ENCODE assay signal across 9 cellular contexts in the genomic region with DNA sequence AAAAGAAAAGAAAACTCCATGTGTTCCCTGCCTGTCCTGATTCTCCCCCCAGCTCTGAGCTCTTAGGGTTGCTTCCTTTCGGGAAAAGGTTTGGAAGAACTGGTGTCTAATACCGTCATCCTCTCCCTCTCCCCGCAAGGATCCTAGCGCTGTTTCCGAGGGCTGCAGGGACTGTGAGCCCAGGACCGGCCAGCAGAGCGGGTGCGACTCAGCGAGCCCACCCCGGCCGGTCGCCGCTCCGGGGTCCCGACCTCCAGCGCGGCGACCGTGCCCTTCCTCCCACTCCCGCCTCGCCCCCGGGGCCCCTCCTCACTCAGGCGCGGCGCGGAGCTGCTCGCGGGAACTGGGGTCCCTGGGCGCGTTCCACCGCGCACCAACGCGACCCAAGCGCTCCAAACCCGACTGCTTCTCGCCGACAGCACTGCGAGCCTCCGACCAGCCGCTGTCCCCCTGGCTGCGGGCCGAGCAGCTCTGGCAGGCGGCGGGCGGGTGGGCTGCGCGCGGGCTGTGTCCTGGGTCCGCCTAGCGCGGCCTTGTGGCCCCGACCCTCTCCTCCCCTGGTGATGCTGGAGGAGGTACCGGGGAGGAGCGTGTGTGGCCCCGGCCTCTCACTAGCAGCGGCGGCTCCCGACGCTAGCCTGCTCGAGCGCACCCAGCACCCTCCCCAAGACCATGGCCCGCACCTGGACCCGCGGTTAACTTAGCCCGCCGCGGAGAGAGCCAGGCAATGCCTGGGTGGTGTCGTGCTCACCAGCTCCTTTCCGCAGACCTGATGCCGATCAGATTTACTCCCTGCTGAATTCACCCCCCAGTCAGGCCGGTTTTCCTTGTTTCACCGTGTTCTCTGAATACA. TPM values are rescaled to one million over a fixed set of nuclear protein-coding genes. Genes with fewer than 3 reads are reported as not detected.
A peak's percentile ranks its signal among the peaks of the same experiment; 100 is the strongest.
DNase-seq lines count a peak whose midpoint lies in the region; ATAC-seq and TF ChIP-seq lines count a peak whose summit lies in the region.
"Had no signal": no experiment of that assay in that cellular context is flagged by ENCODE, and none has a peak within 500 bp of the region (broad histone marks: within the 10 kb centered on the region; RNA-seq: fewer than 3 reads in every experiment).

Gene PLA2G7, minus strand, starts transcription at position 509 of the 853 bp plus-strand sequence. CDS start 12,484 bp downstream, outside the sequence.

- H3K27me3 ChIP-seq in GM23248 (replicated peaks; ENCODE audit: insufficient read depth) (peaks cover 38% of the 10 kb centered on the region), SU-DHL-6 (ENCODE audit: low read length) (no peaks in the 10 kb centered on the region), foreskin keratinocyte (no peaks in the 10 kb centered on the region), neuron (ENCODE audit: insufficient read depth, low read length) (peaks cover 53% of the 10 kb centered on the region)

- H3K9me3 Mint-ChIP-seq in activated CD4-positive, alpha-beta memory T cell treated with anti-CD3 and anti-CD28 coated beads, Interleukin-2, amount 10 ng/mL, durations not matched to agents 7 days and 5 days = no peaks in the 10 kb centered on the region

- H3K36me3 Mint-ChIP-seq in activated CD4-positive, alpha-beta memory T cell treated with anti-CD3 and anti-CD28 coated beads, Interleukin-2, amount 10 ng/mL, durations not matched to agents 7 days and 5 days (ENCODE audit: low read depth) = no peaks in the 10 kb centered on the region

- TF ChIP-seq CTCF in SU-DHL-6 (IDR thresholded peaks at IDR 0.05; ENCODE audit: insufficient read depth, low read length, poor library complexity, severe bottlenecking) = no peak
- no peak for TF ChIP-seq CTCF in foreskin keratinocyte (conservative IDR thresholded peaks at IDR 0.05)

- no peaks in the 10 kb centered on the region for H3K36me3 ChIP-seq in GM23248 (ENCODE audit: low read depth)
- H3K36me3 ChIP-seq in SU-DHL-6 (ENCODE audit: low read length) = no peaks in the 10 kb centered on the region
- H3K36me3 ChIP-seq in neuron (ENCODE audit: insufficient read depth, low read length) = no peaks in the 10 kb centered on the region

- H4K20me1 ChIP-seq in GM23248 (ENCODE audit: insufficient read depth) (no peaks in the 10 kb centered on the region), SU-DHL-6 (ENCODE audit: low read depth, low read length) (no peaks in the 10 kb centered on the region)

- no peaks in the 10 kb centered on the region for H3K9me3 ChIP-seq in GM23248 (ENCODE audit: low read depth)
- H3K9me3 ChIP-seq in SU-DHL-6 (ENCODE audit: insufficient read depth, low read length) = no peaks in the 10 kb centered on the region
- no peaks in the 10 kb centered on the region for H3K9me3 ChIP-seq in neuron (ENCODE audit: low read length)

- H3K79me2 ChIP-seq in GM23248 (ENCODE audit: insufficient read depth) (no peaks in the 10 kb centered on the region), SU-DHL-6 (ENCODE audit: insufficient read depth, low read length) (no peaks in the 10 kb centered on the region)

- H3K4me1 Mint-ChIP-seq in activated CD4-positive, alpha-beta memory T cell treated with anti-CD3 and anti-CD28 coated beads, Interleukin-2, amount 10 ng/mL, durations not matched to agents 7 days and 5 days = peaks cover 6% of the 10 kb centered on the region

- H3K4me3 ChIP-seq in GM23248 = peak within 1 kb of the TSS; percentile 66
- H3K4me3 ChIP-seq in SU-DHL-6 (ENCODE audit: insufficient read depth, low read length, poor library complexity, severe bottlenecking) = peak within 1 kb of the TSS; percentile 23
- peak within 1 kb of the TSS; percentile 34 for H3K4me3 ChIP-seq in neuron (ENCODE audit: low read length)

- H3K4me2 ChIP-seq in GM23248 (ENCODE audit: unreplicated experiment) (peak within 1 kb of the TSS; percentile 78), SU-DHL-6 (ENCODE audit: low read depth, low read length, poor library complexity, severe bottlenecking) (peak within 1 kb of the TSS; percentile 41)
- H3K4me2 ChIP-seq: KMS-11 had no signal

- H3K9ac ChIP-seq in GM23248 (no peak within 1 kb of the TSS), SU-DHL-6 (ENCODE audit: low read length) (0 out of 2 replicates have a peak within 1 kb of the TSS, but pooled peaks have one; percentile 7)
- H3K9ac ChIP-seq: KMS-11 had no signal

- no peaks in the 10 kb centered on the region for H3K9me2 ChIP-seq in GM23248 (ENCODE audit: insufficient read depth)
- no peaks in the 10 kb centered on the region for H3K9me2 ChIP-seq in SU-DHL-6 (replicated peaks; ENCODE audit: insufficient read depth, low read length)

- H3K27ac ChIP-seq in GM23248 (no peak within 1 kb of the TSS), SU-DHL-6 (ENCODE audit: low read depth, low read length) (no peak within 1 kb of the TSS), foreskin keratinocyte (peak within 1 kb of the TSS; percentile 19)
- H3K27ac ChIP-seq: KMS-11 had no signal

- no peak within 1 kb of the TSS for H3K4me3 Mint-ChIP-seq in activated CD4-positive, alpha-beta memory T cell treated with anti-CD3 and anti-CD28 coated beads, Interleukin-2, amount 10 ng/mL, durations not matched to agents 7 days and 5 days

- H3K27ac Mint-ChIP-seq in activated CD4-positive, alpha-beta memory T cell treated with anti-CD3 and anti-CD28 coated beads, Interleukin-2, amount 10 ng/mL, durations not matched to agents 7 days and 5 days = no peak within 1 kb of the TSS

- H3K4me1 ChIP-seq in GM23248 (ENCODE audit: insufficient read depth) (0 out of 2 replicates have a peak, but pooled peaks cover 2% of the 10 kb centered on the region), foreskin keratinocyte (peaks cover 23% of the 10 kb centered on the region), neuron (ENCODE audit: insufficient read depth, low read length) (peaks cover 8% of the 10 kb centered on the region)

- H2AFZ ChIP-seq in GM23248 (peak within 1 kb of the TSS; percentile 71), SU-DHL-6 (ENCODE audit: low read depth, low read length, severe bottlenecking) (peak within 1 kb of the TSS; percentile 35), neuron (ENCODE audit: low read depth, low read length) (peak within 1 kb of the TSS; percentile 32)

- ATAC-seq in foreskin keratinocyte (peak; percentile 66), GM19452 (IDR thresholded peaks at IDR 0.05; ENCODE audit: unreplicated experiment) (no peak)

- POLR2A ChIA-PET in activated CD4-positive, alpha-beta memory T cell treated with anti-CD3 and anti-CD28 coated beads, Interleukin-2, amount 10 ng/mL, durations not matched to agents 7 days and 5 days (lab: Charles Lee) = no interaction called here

- peak; percentile 40 for DNase-seq in GM23248
- DNase-seq in foreskin keratinocyte = peak in 1 of 2 donors; percentile 50
- no peak for DNase-seq in activated CD4-positive, alpha-beta memory T cell treated with anti-CD3 and anti-CD28 coated beads, Interleukin-2, amount 10 ng/mL, durations not matched to agents 7 days and 5 days
- no peak for DNase-seq in MV-4-11 (lab: John Stamatoyannopoulos, UW)
- no peak for DNase-seq in SK-N-DZ (ENCODE audit: low spot score)

- H3F3A ChIP-seq in GM23248 (ENCODE audit: insufficient read depth) (no peaks in the 10 kb centered on the region), SU-DHL-6 (ENCODE audit: insufficient read depth) (no peaks in the 10 kb centered on the region)

- peaks cover 63% of the 10 kb centered on the region for H3K27me3 Mint-ChIP-seq in activated CD4-positive, alpha-beta memory T cell treated with anti-CD3 and anti-CD28 coated beads, Interleukin-2, amount 10 ng/mL, durations not matched to agents 7 days and 5 days

- in situ Hi-C loops in GM23248 (cut with MboI) = no loop called here

- CTCF ChIA-PET in activated CD4-positive, alpha-beta memory T cell treated with anti-CD3 and anti-CD28 coated beads, Interleukin-2, amount 10 ng/mL, durations not matched to agents 7 days and 5 days (lab: Charles Lee) = no interaction called here

- WGBS in GM23248 (ENCODE audit: low coverage in 1 of 2, low lambda C conversion rate in 2 of 2, missing lambda C conversion rate in 2 of 2), 2 experiments = 1 to 3% methylated on average over 48 to 59 of the region's 73 CpGs

RNA-seq across cellular contexts. Expression of gene PLA2G7, which starts in this region (rescaled TPM):
- total RNA-seq in GM23248 (2014; rRNA removed; shearing (Covaris generic)) = not detected in 2 replicates
- polyA plus RNA-seq in GM23248 (2016; fragmentation: Nextera tagmentation; extraction: Ambion mirVana) = not detected in 2 replicates
- 6.4 and 6.5 TPM in 2 replicates for total RNA-seq in foreskin keratinocyte
- polyA plus RNA-seq in foreskin keratinocyte = 5.0 and 5.1 TPM in 2 replicates
- not detected for total RNA-seq in activated CD4-positive, alpha-beta memory T cell treated with anti-CD3 and anti-CD28 coated beads, Interleukin-2, amount 10 ng/mL, durations not matched to agents 7 days and 5 days
- polyA plus RNA-seq in SK-N-DZ (2014; cell fraction: cytosol; rRNA removed) = not detected in 2 replicates
- not detected in 2 replicates for polyA plus RNA-seq in SK-N-DZ (2014; cell fraction: nucleus; rRNA removed)

Comparison
In these comparisons a context has a peak if more than half of its experiments do, and no peak if none do; other contexts are left out.
1. Peak in DNase-seq, H3K4me3 ChIP-seq and H3K4me2 ChIP-seq in GM23248; RNA of the gene not detected or under 1 TPM.